9 cellular contexts compared by ENCODE assay signal in the genomic region with DNA sequence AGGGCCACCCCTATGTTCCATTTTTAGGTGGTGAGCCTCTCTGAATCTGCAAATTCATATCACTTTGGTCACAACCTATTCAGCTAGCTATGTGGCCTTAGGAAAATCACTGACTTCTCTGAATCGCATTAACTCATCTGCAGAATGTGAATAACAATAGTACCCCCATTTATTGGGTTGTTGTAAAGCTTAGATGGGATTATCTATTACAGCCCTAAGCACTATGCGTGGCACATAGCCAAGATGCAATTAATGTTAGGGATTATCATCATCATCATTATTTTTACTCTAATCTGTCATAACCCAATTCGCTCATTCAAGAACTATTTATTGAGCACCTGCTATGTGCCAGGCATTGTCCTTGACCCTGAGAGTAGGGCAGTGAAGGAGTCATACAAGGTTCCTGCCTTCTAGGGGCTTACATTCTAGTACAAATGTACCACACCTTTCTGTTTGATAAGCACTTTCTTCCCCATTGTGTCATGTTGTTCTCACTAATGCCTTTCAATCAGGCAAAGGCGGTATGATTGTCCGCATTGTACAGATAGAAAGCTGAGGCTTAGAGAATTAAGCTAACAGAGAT. TPM values are rescaled to one million over a fixed set of nuclear protein-coding genes. Genes with fewer than 3 reads are reported as not detected.
DNase-seq lines count a peak whose midpoint lies in the region; ATAC-seq, FAIRE-seq and TF ChIP-seq lines count a peak whose summit lies in the region.
"Had no signal": no experiment of that assay in that cellular context is flagged by ENCODE, and none has a peak within 500 bp of the region (broad histone marks: within the 10 kb centered on the region; RNA-seq: fewer than 3 reads in every experiment).

No MANE protein-coding gene starts in this region.

- no peak overlapping the region for H2AFZ ChIP-seq in HCT116 (ENCODE audit: low read depth, low read length, poor library complexity, severe bottlenecking)

- no peaks in the 10 kb centered on the region for H3K27me3 ChIP-seq in HCT116 (ENCODE audit: insufficient read depth, low read length)
- H3K27me3 ChIP-seq in Peyer's patch = no peaks in the 10 kb centered on the region
- H3K27me3 ChIP-seq in gastroesophageal sphincter = no peaks in the 10 kb centered on the region
- H3K27me3 ChIP-seq in small intestine (ENCODE audit: control insufficient read depth in 2 of 2, insufficient read depth in 2 of 2, low read length in 2 of 2) = no peaks in the 10 kb centered on the region

- H3K4me1 ChIP-seq in HCT116 (ENCODE audit: control insufficient read depth in 1 of 2, insufficient read depth in 2 of 2, low read length in 2 of 2) (peaks cover 19 to 35% of the 10 kb centered on the region in 2 experiments), Peyer's patch (peaks cover 5 to 52% (median 37%) of the 10 kb centered on the region in 4 donors), gastroesophageal sphincter (peaks cover 19 to 75% (median 38%) of the 10 kb centered on the region in 3 donors), small intestine (ENCODE audit: control insufficient read depth in 2 of 2, insufficient read depth in 1 of 2, low read depth in 1 of 2, low read length in 1 of 2) (peaks cover 10 to 13% of the 10 kb centered on the region in 2 donors)

- ATAC-seq in HCT116 = no peak
- no peak for ATAC-seq in gastroesophageal sphincter
- no peak for ATAC-seq in GM19455 (IDR thresholded peaks at IDR 0.05; ENCODE audit: unreplicated experiment)
- ATAC-seq: activated T-cell treated with anti-CD3 and anti-CD28 coated beads, Interleukin-2, amount 50 U/mL, for 4 hours had no signal

- CTCF ChIA-PET in HCT116 (lab: Charles Lee) = no interaction called here

- H3K9ac ChIP-seq in HCT116 (ENCODE audit: low read length) = no peak overlapping the region

- no peak for DNase-seq in HCT116 (ENCODE audit: low read depth, low spot score)
- no peak for DNase-seq in Peyer's patch
- no peak for DNase-seq in small intestine
- DNase-seq in mucosa of gallbladder (ENCODE audit: low spot score) = no peak
- DNase-seq in OCI-M2 (lab: John Stamatoyannopoulos, UW; ENCODE audit: unreplicated experiment) = no peak
- DNase-seq in cortex of kidney (lab: John Stamatoyannopoulos, UW) = no peak
- DNase-seq: activated T-cell treated with anti-CD3 and anti-CD28 coated beads, Interleukin-2, amount 50 U/mL, for 4 hours had no signal

- H3K9me3 ChIP-seq in HCT116 (ENCODE audit: control insufficient read depth in 1 of 2, insufficient read depth in 1 of 2, low read depth in 1 of 2, low read length in 2 of 2) = no peaks in the 10 kb centered on the region
- no peaks in the 10 kb centered on the region for H3K9me3 ChIP-seq in Peyer's patch
- no peaks in the 10 kb centered on the region for H3K9me3 ChIP-seq in gastroesophageal sphincter
- H3K9me3 ChIP-seq in small intestine (ENCODE audit: control insufficient read depth, low read depth) = no peaks in the 10 kb centered on the region

- no peak overlapping the region for H3K4me3 ChIP-seq in HCT116 (replicated peaks in 1 of 2; ENCODE audit: low read depth in 1 of 2, low read length in 2 of 2)
- no peak overlapping the region for H3K4me3 ChIP-seq in Peyer's patch
- H3K4me3 ChIP-seq in gastroesophageal sphincter = no peak overlapping the region
- no peak overlapping the region for H3K4me3 ChIP-seq in small intestine (ENCODE audit: low read depth in 1 of 2, low read length in 2 of 2)

- H3K36me3 ChIP-seq in HCT116 (ENCODE audit: control insufficient read depth in 1 of 2, insufficient read depth in 2 of 2, low read length in 2 of 2) (no peaks in the 10 kb centered on the region), Peyer's patch (no peaks in the 10 kb centered on the region), gastroesophageal sphincter (no peaks in the 10 kb centered on the region), small intestine (ENCODE audit: control insufficient read depth in 2 of 2, insufficient read depth in 2 of 2, low read length in 2 of 2) (no peaks in the 10 kb centered on the region)

- TF ChIP-seq RAD21 in HCT116 (IDR thresholded peaks at IDR 0.05; ENCODE audit: low read depth) = no peak

- no peaks in the 10 kb centered on the region for H4K20me1 ChIP-seq in HCT116 (ENCODE audit: insufficient read depth)

- BruUV-seq in HCT116 (replicated peaks; lab: Mats Ljungman, UMichigan) = no TSS peak

- peaks cover 55% of the 10 kb centered on the region for H3K79me2 ChIP-seq in HCT116 (ENCODE audit: insufficient read depth, low read length)

- POLR2A ChIA-PET in HCT116 (lab: Charles Lee) = no interaction called here

- H3K9me2 ChIP-seq in HCT116 (ENCODE audit: insufficient read depth) = no peaks in the 10 kb centered on the region

- TF ChIP-seq CTCF in HCT116 (IDR thresholded peaks at IDR 0.05 in 2 of 3, conservative IDR thresholded peaks at IDR 0.05 in 1 of 3; ENCODE audit: borderline replicate concordance in 1 of 3, insufficient read depth in 1 of 3, low read depth in 2 of 3, low read length in 2 of 3) (no peak), Peyer's patch (IDR thresholded peaks at IDR 0.05) (no peak), gastroesophageal sphincter (IDR thresholded peaks at IDR 0.05) (no peak)

- peak overlapping the region; percentile 61 for H3K4me2 ChIP-seq in HCT116 (ENCODE audit: low read length)

- whole genome bisulfite sequencing in gastroesophageal sphincter (ENCODE audit: low coverage in 1 of 2), 2 donors = 79 to 95% methylated on average over 2 to 5 of the region's 5 CpGs
- WGBS in small intestine, 3 donors = 85 to 94% (median 92%) methylated on average over 5 of the region's 5 CpGs

- no peak for FAIRE-seq in small intestine (lab: Jason Lieb, UNC)

- no peak for TF ChIP-seq EP300 in gastroesophageal sphincter (IDR thresholded peaks at IDR 0.05)

- intact Hi-C loops in HCT116 (cut with micrococcal nuclease) = no loop called here

- 0 out of 2 replicates have a peak overlapping the region, but pooled peaks have one; percentile 27 for H3K27ac ChIP-seq in HCT116 (ENCODE audit: low read depth, low read length)
- H3K27ac ChIP-seq in Peyer's patch = peak overlapping the region; percentile 65 to 86 (median 74)
- peak overlapping the region in 3 of 4 donors; percentile 48 to 73 (median 70) for H3K27ac ChIP-seq in gastroesophageal sphincter
- peak overlapping the region; percentile 83 to 91 for H3K27ac ChIP-seq in small intestine (ENCODE audit: low read depth in 1 of 2, low read length in 1 of 2)

- RAD21 ChIA-PET in HCT116 (lab: Charles Lee; ENCODE audit: low non-redundant PET in 1 of 2, low total read pairs in 2 of 2, uncharacterized antibody in 2 of 2, unreplicated experiment in 2 of 2) = no interaction called here

- TF ChIP-seq POLR2A in HCT116 (IDR thresholded peaks at IDR 0.05; ENCODE audit: borderline replicate concordance, extremely low read depth, insufficient read depth, insufficient read length) (no peak), Peyer's patch (IDR thresholded peaks at IDR 0.05) (no peak), gastroesophageal sphincter (IDR thresholded peaks at IDR 0.05) (no peak)

TF ChIP-seq in HCT116, 20 proteins besides CTCF, POLR2A, EP300 and RAD21 (continues in another document):
- TF ChIP-seq SRF (IDR thresholded peaks at IDR 0.05; ENCODE audit: low read depth) (no peak), ZNF274 (IDR thresholded peaks at IDR 0.05; ENCODE audit: low read depth, low read length) (no peak), POLR2AphosphoS5 (IDR thresholded peaks at IDR 0.05; ENCODE audit: low read depth, low read length) (no peak), ELF1 (IDR thresholded peaks at IDR 0.05; ENCODE audit: borderline replicate concordance, low read depth) (no peak), CBX3 (IDR thresholded peaks at IDR 0.05; ENCODE audit: low read depth) (no peak), EZH2 (IDR thresholded peaks at IDR 0.05) (no peak), JUND (IDR thresholded peaks at IDR 0.05) (no peak), YY1 (IDR thresholded peaks at IDR 0.05; ENCODE audit: extremely low read depth, insufficient replicate concordance, low read depth, low read length) (no peak), EGR1 (IDR thresholded peaks at IDR 0.05; ENCODE audit: low read depth) (no peak), ATF3 (IDR thresholded peaks at IDR 0.05) (no peak)

RNA-seq across cellular contexts. Expression of gene CHD9, which starts 38.5 kb away (rescaled TPM):
- total RNA-seq in HCT116 (2021; ENCODE audit: unreplicated experiment) (18.9 TPM), Peyer's patch (100 to 1,000 TPM in 1 of 4 donors, 10 to 100 TPM in 3; 48.4 to 187 (median 79.3) TPM), gastroesophageal sphincter (10 to 100 TPM; 46.8 to 85.5 (median 55.6) TPM), mucosa of gallbladder (71.4 TPM)
- 2.8 and 3.2 TPM in 2 replicates for polyA plus RNA-seq in HCT116 (2012)
- 10 to 100 TPM in 2 of 3 donors, 1 to 10 TPM in 1; 7.6 to 12.1 (median 10.3) TPM for polyA plus RNA-seq in small intestine

RNA-seq across cellular contexts. Expression of gene CHD9NB, which starts 40.6 kb away (rescaled TPM):
- total RNA-seq in HCT116 (2021; ENCODE audit: unreplicated experiment) = 1.2 TPM
- polyA plus RNA-seq in HCT116 (2012) = 0.85 and 1.3 TPM in 2 replicates
- total RNA-seq in Peyer's patch = 1 to 10 TPM in 3 of 4 donors, not detected in 1; 2.4 to 6.9 (median 3.2) TPM
- 1 to 10 TPM in 1 of 4 donors, under 1 TPM in 1, not detected in 2; 0.17 to 1.1 TPM for total RNA-seq in gastroesophageal sphincter
- 1 to 10 TPM in 2 of 3 donors, under 1 TPM in 1; 0.94 to 2.7 (median 1.1) TPM for polyA plus RNA-seq in small intestine
- 4.8 TPM for total RNA-seq in mucosa of gallbladder
- total RNA-seq: activated T-cell treated with anti-CD3 and anti-CD28 coated beads, Interleukin-2, amount 50 U/mL, for 4 hours had no signal

Comparison
In these comparisons a context has a peak if more than half of its experiments do, and no peak if none do; other contexts are left out.
1. H3K27ac ChIP-seq: peak in every context shown above with its lines; median percentile 87 in small intestine; 74 in Peyer's patch; 70 in gastroesophageal sphincter; 27 in HCT116.